ENCODE assay signal across 12 cellular contexts in the genomic region with DNA sequence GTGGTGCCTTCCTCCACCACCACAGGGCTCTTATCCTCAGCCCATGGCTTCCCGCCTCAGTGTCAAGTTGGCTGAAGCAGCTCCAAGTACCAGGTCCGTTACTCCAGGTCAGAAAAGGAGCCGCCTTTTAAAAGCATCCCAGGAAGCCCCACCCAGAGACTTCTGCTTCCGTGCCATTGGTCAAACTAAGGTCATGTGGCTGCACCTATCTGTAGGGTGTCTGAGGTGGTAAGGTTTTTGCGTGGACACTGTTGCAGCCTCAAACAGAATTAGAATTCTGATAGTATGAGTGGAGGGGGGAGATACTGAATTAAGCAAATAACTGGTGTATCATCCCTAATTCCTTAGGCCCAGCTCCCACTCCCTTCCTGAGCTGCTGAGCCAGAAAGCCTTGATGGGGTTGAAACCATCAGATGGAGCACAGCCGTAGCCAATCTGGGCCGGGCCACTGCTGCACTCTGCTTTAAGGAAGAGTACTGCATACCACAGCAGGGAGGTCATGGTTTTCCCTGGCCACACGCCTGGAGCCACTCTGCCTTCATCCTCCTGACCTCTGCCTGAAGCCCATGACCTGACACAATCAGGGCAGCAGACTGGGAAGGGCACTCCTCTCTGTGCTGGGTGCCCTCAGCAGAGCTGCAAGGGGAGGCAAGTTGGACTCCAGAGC. TPM values are rescaled to one million over a fixed set of nuclear protein-coding genes. Genes with fewer than 3 reads are reported as not detected.
A peak's percentile ranks its signal among the peaks of the same experiment; 100 is the strongest.
DNase-seq lines count a peak whose midpoint lies in the region; ATAC-seq, FAIRE-seq and TF ChIP-seq lines count a peak whose summit lies in the region.
"Had no signal": no experiment of that assay in that cellular context is flagged by ENCODE, and none has a peak within 500 bp of the region (broad histone marks: within the 10 kb centered on the region; RNA-seq: fewer than 3 reads in every experiment).

No MANE protein-coding gene starts in this region.

- H3K4me3 Mint-ChIP-seq in Calu3 (ENCODE audit: low read depth, unreplicated experiment): no peak overlapping the region
- H3K4me3 Mint-ChIP-seq: activated CD4-positive, alpha-beta T cell treated with anti-CD3 and anti-CD28 coated beads for 36 hours had no signal

- H3K9me3 ChIP-seq in A549: no peaks in the 10 kb centered on the region
- no peaks in the 10 kb centered on the region for H3K9me3 ChIP-seq in esophagus muscularis mucosa
- no peaks in the 10 kb centered on the region for H3K9me3 ChIP-seq in mesenchymal stem cell (ENCODE audit: control insufficient read depth, low read length)

- no peaks in the 10 kb centered on the region for H3K36me3 Mint-ChIP-seq in Calu3 (ENCODE audit: insufficient read depth, unreplicated experiment)

- TF ChIP-seq CTCF in A549 (IDR thresholded peaks at IDR 0.05) (no peak), esophagus muscularis mucosa (IDR thresholded peaks at IDR 0.05) (no peak), Calu3 (IDR thresholded peaks at IDR 0.05; ENCODE audit: unreplicated experiment) (no peak)

- no peaks in the 10 kb centered on the region for H3K79me1 ChIP-seq in mesenchymal stem cell (replicated peaks; ENCODE audit: low read length, poor library complexity, severe bottlenecking)

- H3K4me1 Mint-ChIP-seq in Calu3 (ENCODE audit: low read depth, unreplicated experiment): peaks cover 9% of the 10 kb centered on the region

- H2AK5ac ChIP-seq in mesenchymal stem cell (ENCODE audit: low read length, severe bottlenecking): peak overlapping the region; percentile 33

- in situ Hi-C loops in KBM-7 (cut with MboI; ENCODE audit: low pct_unique_long_range_greater_than_20kb, low sequenced_read_pairs): no loop called here

- no peak overlapping the region for H3K4me3 ChIP-seq in A549
- H3K4me3 ChIP-seq in esophagus muscularis mucosa: no peak overlapping the region
- no peak overlapping the region for H3K4me3 ChIP-seq in mesenchymal stem cell (ENCODE audit: insufficient read depth in 1 of 2, low read depth in 1 of 2, low read length in 2 of 2)

- WGBS in A549 (ENCODE audit: missing lambda C conversion rate): 66% methylated on average over 8 of the region's 8 CpGs
- WGBS in esophagus muscularis mucosa: 71% methylated on average over 8 of the region's 8 CpGs
- 57% methylated on average over 8 of the region's 8 CpGs for WGBS in mesenchymal stem cell

- no peak overlapping the region for H3K14ac ChIP-seq in mesenchymal stem cell (ENCODE audit: low read length in 2 of 2)

- TF ChIP-seq EP300 in A549 (IDR thresholded peaks at IDR 0.05) (no peak), esophagus muscularis mucosa (IDR thresholded peaks at IDR 0.05) (no peak)

- no peak for TF ChIP-seq RAD21 in A549 (conservative IDR thresholded peaks at IDR 0.05 in 1 of 2, IDR thresholded peaks at IDR 0.05 in 1 of 2)

- intact Hi-C loops in esophagus muscularis mucosa (cut with DNase I): no loop called here
- intact Hi-C loops in Calu3 (cut with micrococcal nuclease; ENCODE audit: unreplicated experiment): no loop called here

- CTCF ChIA-PET in A549 (lab: Yijun Ruan, JAX) (interaction anchor here (0.9 to 1.8 kb wide), 3 partner anchors 9 to 114 kb away, joined by 3 read pairs; no protein-coding TSS in a partner anchor), Calu3 (lab: Charles Lee) (no interaction called here)

- H2BK5ac ChIP-seq in mesenchymal stem cell (ENCODE audit: low read depth, low read length, poor library complexity, severe bottlenecking): no peak overlapping the region

- no peak overlapping the region for H3K18ac ChIP-seq in mesenchymal stem cell (ENCODE audit: low read depth in 1 of 2, low read length in 2 of 2)

- H4K8ac ChIP-seq in mesenchymal stem cell (ENCODE audit: low read length): no peak overlapping the region

- peaks cover 74% of the 10 kb centered on the region for H3K27me3 Mint-ChIP-seq in Calu3 (ENCODE audit: unreplicated experiment)

- no peak overlapping the region for H2AFZ ChIP-seq in mesenchymal stem cell (ENCODE audit: low read depth, low read length)

- H2BK120ac ChIP-seq in mesenchymal stem cell (ENCODE audit: low read depth, low read length): no peak overlapping the region

- H3K36me3 ChIP-seq in esophagus muscularis mucosa (no peaks in the 10 kb centered on the region), mesenchymal stem cell (ENCODE audit: control insufficient read depth in 1 of 2, insufficient read depth in 2 of 2, low read depth in 1 of 2, low read length in 2 of 2) (no peaks in the 10 kb centered on the region)

- H3K27me3 ChIP-seq in esophagus muscularis mucosa (no peaks in the 10 kb centered on the region), mesenchymal stem cell (ENCODE audit: control insufficient read depth in 1 of 2, insufficient read depth in 1 of 2, low read length in 2 of 2) (no peaks in the 10 kb centered on the region)

- no peaks in the 10 kb centered on the region for H3K9me3 Mint-ChIP-seq in Calu3 (ENCODE audit: low read depth, unreplicated experiment)

- no peak overlapping the region for H3K27ac Mint-ChIP-seq in Calu3 (ENCODE audit: unreplicated experiment)
- H3K27ac Mint-ChIP-seq: activated CD4-positive, alpha-beta T cell treated with anti-CD3 and anti-CD28 coated beads for 36 hours had no signal

- TF ChIP-seq POLR2A in A549 (IDR thresholded peaks at IDR 0.05; ENCODE audit: low read length) (no peak), esophagus muscularis mucosa (IDR thresholded peaks at IDR 0.05; ENCODE audit: low read depth) (no peak)

- POLR2A ChIA-PET in A549 (lab: Yijun Ruan, JAX): no interaction called here

- no peak overlapping the region for H2BK15ac ChIP-seq in mesenchymal stem cell (ENCODE audit: low read depth, poor library complexity, severe bottlenecking)

- H3K4me2 ChIP-seq in A549 (peak overlapping the region; percentile 37), mesenchymal stem cell (ENCODE audit: low read length, poor library complexity, severe bottlenecking) (no peak overlapping the region)

- no peak overlapping the region for H3K23ac ChIP-seq in mesenchymal stem cell (ENCODE audit: low read length in 2 of 2)

- peak overlapping the region; percentile 22 to 45 for H2BK12ac ChIP-seq in mesenchymal stem cell (ENCODE audit: low read length in 2 of 2)

- ATAC-seq in A549 (peak; percentile 72 to 87), HG03175 (IDR thresholded peaks at IDR 0.05; ENCODE audit: unreplicated experiment) (no peak)
- ATAC-seq: activated CD4-positive, alpha-beta T cell treated with anti-CD3 and anti-CD28 coated beads for 36 hours had no signal

- BruUV-seq in Calu3 (replicated peaks; lab: Mats Ljungman, UMichigan): no TSS peak

- DNase-seq in A549 (ENCODE audit: low read depth in 1 of 2, low spot score in 1 of 2): peak in 1 of 2 experiments; percentile 32
- DNase-seq in LHCN-M2 (ENCODE audit: low read depth): peak; percentile 71
- peak; percentile 93 for DNase-seq in esophagus muscularis mucosa (ENCODE audit: extremely low spot score)
- peak; percentile 68 for DNase-seq in mesenchymal stem cell
- no peak for DNase-seq in Calu3
- no peak for DNase-seq in HT-29 (ENCODE audit: low spot score)
- DNase-seq in KBM-7: no peak
- DNase-seq: activated CD4-positive, alpha-beta T cell treated with anti-CD3 and anti-CD28 coated beads for 36 hours; central memory CD4-positive, alpha-beta T cell had no signal

- H3K9ac ChIP-seq in mesenchymal stem cell (ENCODE audit: low read length): no peak overlapping the region

- H3K4me1 ChIP-seq in A549 (peaks cover 10% of the 10 kb centered on the region), esophagus muscularis mucosa (peaks cover 36 to 44% (median 41%) of the 10 kb centered on the region in 4 donors), mesenchymal stem cell (ENCODE audit: control insufficient read depth, insufficient read depth, low read depth, low read length) (peaks cover 6% of the 10 kb centered on the region)

- peak overlapping the region; percentile 4 to 6 for H3K4ac ChIP-seq in mesenchymal stem cell (ENCODE audit: low read depth in 1 of 2, low read length in 2 of 2)

- no peak overlapping the region for H4K91ac ChIP-seq in mesenchymal stem cell (ENCODE audit: low read length)

- no peak for FAIRE-seq in A549 (lab: Jason Lieb, UNC)

- peak overlapping the region in 1 of 2 experiments; percentile 48; a peak in 3 of 6 replicates for H3K27ac ChIP-seq in A549
- peak overlapping the region; percentile 41 to 62 (median 50) for H3K27ac ChIP-seq in esophagus muscularis mucosa (replicated peaks in 1 of 4)
- H3K27ac ChIP-seq in mesenchymal stem cell (ENCODE audit: low read length, poor library complexity, severe bottlenecking): no peak overlapping the region

RNA-seq across cellular contexts. Expression of gene TMEM247, which starts 8.4 kb away (rescaled TPM):
- polyA plus RNA-seq in A549 (2011; rRNA removed) (not detected in 2 replicates), A549 (2017; fragmentation: RNase III; extraction: RNeasy Plus Mini Kit Qiagen cat#74134 plus additional on column Dnase treatment) (not detected in 3 replicates)
- polyA plus RNA-seq in A549 (2012; cell fraction: cytosol; rRNA removed): not detected in 2 replicates
- polyA plus RNA-seq in A549 (2012; cell fraction: nucleus; rRNA removed): not detected in 2 replicates
- polyA minus RNA-seq in A549 (2011; rRNA and poly(A)+ RNA removed): not detected in 2 replicates
- total RNA-seq in LHCN-M2 (2014; rRNA removed) (not detected in 2 replicates), esophagus muscularis mucosa (not detected), Calu3 (2022) (not detected in 2 replicates)
- polyA plus RNA-seq in LHCN-M2 (2012): not detected
- polyA plus RNA-seq in mesenchymal stem cell (2013, experiment 1 of 2): not detected
- polyA plus RNA-seq in mesenchymal stem cell (2013, experiment 2 of 2): not detected
- not detected in 2 replicates for total RNA-seq in HT-29 (2014; rRNA removed; shearing (Covaris generic))
- total RNA-seq: activated CD4-positive, alpha-beta T cell treated with anti-CD3 and anti-CD28 coated beads for 36 hours; kidney epithelial cell; OCI-LY7 had no signal

RNA-seq across cellular contexts. Expression of gene RHOQ, which starts 54.5 kb away (rescaled TPM):
- polyA plus RNA-seq in A549 (2011; rRNA removed) (94.5 and 100 TPM in 2 replicates), A549 (2017; fragmentation: RNase III; extraction: RNeasy Plus Mini Kit Qiagen cat#74134 plus additional on column Dnase treatment) (58.8 to 75.5 TPM (median 63.0 TPM) in 3 replicates)
- polyA plus RNA-seq in A549 (2012; cell fraction: cytosol; rRNA removed): 30.3 and 31.8 TPM in 2 replicates
- 56.7 and 84.5 TPM in 2 replicates for polyA plus RNA-seq in A549 (2012; cell fraction: nucleus; rRNA removed)
- 38.0 and 38.5 TPM in 2 replicates for polyA minus RNA-seq in A549 (2011; rRNA and poly(A)+ RNA removed)
- total RNA-seq in LHCN-M2 (2014; rRNA removed) (28.9 and 41.3 TPM in 2 replicates), esophagus muscularis mucosa (100 to 1,000 TPM; 107 to 168 (median 142) TPM), Calu3 (2022) (23.6 and 24.1 TPM in 2 replicates)
- 34.5 TPM for polyA plus RNA-seq in LHCN-M2 (2012)
- polyA plus RNA-seq in mesenchymal stem cell (2013, experiment 1 of 2): 174 TPM
- 178 TPM for polyA plus RNA-seq in mesenchymal stem cell (2013, experiment 2 of 2)
- total RNA-seq in HT-29 (2014; rRNA removed; shearing (Covaris generic)): 8.4 and 8.5 TPM in 2 replicates

RNA-seq across cellular contexts. Expression of gene ATP6V1E2, which starts 54.6 kb away (rescaled TPM):
- polyA plus RNA-seq in A549 (2011; rRNA removed): 32.4 and 45.6 TPM in 2 replicates
- 17.3 and 19.6 TPM in 2 replicates for polyA plus RNA-seq in A549 (2012; cell fraction: cytosol; rRNA removed)
- 11.1 and 13.5 TPM in 2 replicates for polyA plus RNA-seq in A549 (2012; cell fraction: nucleus; rRNA removed)
- 18.6 to 22.7 TPM (median 19.1 TPM) in 3 replicates for polyA plus RNA-seq in A549 (2017; fragmentation: RNase III; extraction: RNeasy Plus Mini Kit Qiagen cat#74134 plus additional on column Dnase treatment)
- 34.1 and 36.4 TPM in 2 replicates for polyA minus RNA-seq in A549 (2011; rRNA and poly(A)+ RNA removed)
- 2.6 and 3.4 TPM in 2 replicates for total RNA-seq in LHCN-M2 (2014; rRNA removed)
- 2.4 TPM for polyA plus RNA-seq in LHCN-M2 (2012)
- 1 to 10 TPM; 3.6 to 7.5 (median 5.5) TPM for total RNA-seq in esophagus muscularis mucosa
- 2.4 TPM for polyA plus RNA-seq in mesenchymal stem cell (2013, experiment 1 of 2)
- 2.2 TPM for polyA plus RNA-seq in mesenchymal stem cell (2013, experiment 2 of 2)
- 10.6 and 11.5 TPM in 2 replicates for total RNA-seq in Calu3 (2022)
- total RNA-seq in HT-29 (2014; rRNA removed; shearing (Covaris generic)): 0.83 and 1.3 TPM in 2 replicates

Comparison
In these comparisons a context has a peak if more than half of its experiments do, and no peak if none do; other contexts are left out.
1. DNase-seq: peak in LHCN-M2 (single experiment), esophagus muscularis mucosa (single experiment) and mesenchymal stem cell (single experiment); none in Calu3 (single experiment), HT-29 (single experiment) and KBM-7 (single experiment).